ENCODE assay signal across 8 cellular contexts in genomic region chr16:30902070-30902972, GRCh38. TPM values are rescaled to one million over a fixed set of nuclear protein-coding genes. Genes with fewer than 3 reads are reported as not detected.
DNase-seq lines count a peak whose midpoint lies in the region; ATAC-seq and TF ChIP-seq lines count a peak whose summit lies in the region.

No MANE protein-coding gene starts in this region.

- H3F3A ChIP-seq in PC-3 (ENCODE audit: low read length, unreplicated experiment): no peaks in the 10 kb centered on the region

- no peaks in the 10 kb centered on the region for H3K9me2 ChIP-seq in PC-3 (replicated peaks; ENCODE audit: low read length)

- H3K4me1 Mint-ChIP-seq in activated naive CD8-positive, alpha-beta T cell treated with anti-CD3 and anti-CD28 coated beads for 36 hours: peaks cover 22% of the 10 kb centered on the region

- no peak for TF ChIP-seq CTCF in PC-3 (conservative IDR thresholded peaks at IDR 0.05; ENCODE audit: low read depth, low read length)

- peak overlapping the region; percentile 91 for H2AFZ ChIP-seq in PC-3 (ENCODE audit: low read length)

- no peaks in the 10 kb centered on the region for H4K20me1 ChIP-seq in PC-3 (ENCODE audit: low read length)

- CTCF ChIA-PET in PC-3 (lab: Charles Lee): interaction anchor here (0.6 to 1.9 kb wide), 4 partner anchors 12 to 57 kb away, joined by 4 to 25 read pairs (median 4); partner anchors contain the start of gene ORAI3

- peak overlapping the region; percentile 69 for H3K4me3 ChIP-seq in PC-3 (ENCODE audit: low read length)

- DNase-seq in SKM-1 treated with dmso at 0.1 percent for 144 hours (lab: John Stamatoyannopoulos, UW; ENCODE audit: unreplicated experiment) (peak; percentile 51), SKM-1 (lab: John Stamatoyannopoulos, UW; ENCODE audit: unreplicated experiment) (no peak), PC-3 (peak; percentile 62), Right ventricle myocardium inferior (ENCODE audit: missing footprints) (peak; percentile 89), occipital lobe (lab: John Stamatoyannopoulos, UW) (peak; percentile 56)
- DNase-seq in activated naive CD8-positive, alpha-beta T cell treated with anti-CD3 and anti-CD28 coated beads for 36 hours: peak; percentile 76

- ATAC-seq in HG02938 (IDR thresholded peaks at IDR 0.05; ENCODE audit: unreplicated experiment): peak; percentile 52
- peak; percentile 96 for ATAC-seq in PC-3
- ATAC-seq in Right ventricle myocardium inferior: peak; percentile 90
- ATAC-seq in HG03469 (IDR thresholded peaks at IDR 0.05; ENCODE audit: unreplicated experiment): no peak

- peaks cover 3% of the 10 kb centered on the region for H3K36me3 Mint-ChIP-seq in activated naive CD8-positive, alpha-beta T cell treated with anti-CD3 and anti-CD28 coated beads for 36 hours

- peaks cover 3% of the 10 kb centered on the region for H3K9me3 Mint-ChIP-seq in activated naive CD8-positive, alpha-beta T cell treated with anti-CD3 and anti-CD28 coated beads for 36 hours

- H3K27me3 ChIP-seq in PC-3 (ENCODE audit: low read length): no peaks in the 10 kb centered on the region

- H3K9me3 ChIP-seq in PC-3 (ENCODE audit: low read length): no peaks in the 10 kb centered on the region

- no peaks in the 10 kb centered on the region for H3K27me3 Mint-ChIP-seq in activated naive CD8-positive, alpha-beta T cell treated with anti-CD3 and anti-CD28 coated beads for 36 hours

- H3K79me2 ChIP-seq in PC-3 (ENCODE audit: low read length): no peaks in the 10 kb centered on the region

- H3K27ac ChIP-seq in PC-3 (ENCODE audit: low read length): no peak overlapping the region

- BruUV-seq in PC-3 (replicated peaks; lab: Mats Ljungman, UMichigan): no TSS peak

- H3K4me3 Mint-ChIP-seq in activated naive CD8-positive, alpha-beta T cell treated with anti-CD3 and anti-CD28 coated beads for 36 hours: peak overlapping the region; percentile 94

- intact Hi-C loops in PC-3 (cut with micrococcal nuclease): loop anchor here (2.0 kb wide), 1 partner anchor 58 kb away; no protein-coding TSS in a partner anchor
- intact Hi-C loops in Right ventricle myocardium inferior (cut with DNase I): no loop called here

- peak overlapping the region; percentile 68 for H3K9ac ChIP-seq in PC-3 (ENCODE audit: low read length)

- POLR2A ChIA-PET in PC-3 (lab: Charles Lee; ENCODE audit: unreplicated experiment): interaction anchor here (0.6 kb wide), 1 partner anchor 57 kb away, joined by 4 read pairs; no protein-coding TSS in a partner anchor

- peak overlapping the region; percentile 92 for H3K27ac Mint-ChIP-seq in activated naive CD8-positive, alpha-beta T cell treated with anti-CD3 and anti-CD28 coated beads for 36 hours

- H3K4me2 ChIP-seq in PC-3 (ENCODE audit: low read length): peak overlapping the region; percentile 82

- no peaks in the 10 kb centered on the region for H3K36me3 ChIP-seq in PC-3 (ENCODE audit: low read depth, low read length)

- H3K4me1 ChIP-seq in PC-3 (ENCODE audit: insufficient read depth, low read length): peaks cover 1% of the 10 kb centered on the region; the same call in 1 of the 2 replicates

RNA-seq across cellular contexts. Expression of gene CTF1, which starts 5.9 kb away (rescaled TPM):
- total RNA-seq in PC-3 (2014; rRNA removed) (0.29 and 0.98 TPM in 2 replicates), Right ventricle myocardium inferior (8.7 TPM), occipital lobe (not detected)
- total RNA-seq in activated naive CD8-positive, alpha-beta T cell treated with anti-CD3 and anti-CD28 coated beads for 36 hours: under 1 TPM; 0.16 to 0.38 TPM

RNA-seq across cellular contexts. Expression of gene BCL7C, which starts 8.4 kb away (rescaled TPM):
- total RNA-seq in PC-3 (2014; rRNA removed) (75.6 and 97.3 TPM in 2 replicates), Right ventricle myocardium inferior (32.2 TPM), occipital lobe (29.6 TPM)
- 10 to 100 TPM; 20.8 to 22.0 TPM for total RNA-seq in activated naive CD8-positive, alpha-beta T cell treated with anti-CD3 and anti-CD28 coated beads for 36 hours

RNA-seq across cellular contexts. Expression of gene FBXL19, which starts 21.1 kb away (rescaled TPM):
- total RNA-seq in PC-3 (2014; rRNA removed) (36.2 and 48.5 TPM in 2 replicates), Right ventricle myocardium inferior (6.3 TPM), occipital lobe (56.1 TPM)
- total RNA-seq in activated naive CD8-positive, alpha-beta T cell treated with anti-CD3 and anti-CD28 coated beads for 36 hours: 10 to 100 TPM; 24.9 to 27.0 TPM

RNA-seq across cellular contexts. Expression of gene ORAI3, which starts 46.5 kb away (rescaled TPM):
- total RNA-seq in PC-3 (2014; rRNA removed): 3.6 and 5.7 TPM in 2 replicates
- 1 to 10 TPM; 5.4 to 5.7 TPM for total RNA-seq in activated naive CD8-positive, alpha-beta T cell treated with anti-CD3 and anti-CD28 coated beads for 36 hours
- 11.4 TPM for total RNA-seq in Right ventricle myocardium inferior
- 5.5 TPM for total RNA-seq in occipital lobe

RNA-seq across cellular contexts. Expression of gene SETD1A, which starts 55.2 kb away (rescaled TPM):
- total RNA-seq in PC-3 (2014; rRNA removed): 7.9 and 8.6 TPM in 2 replicates
- total RNA-seq in activated naive CD8-positive, alpha-beta T cell treated with anti-CD3 and anti-CD28 coated beads for 36 hours: 10 to 100 TPM; 28.5 to 31.7 TPM
- total RNA-seq in Right ventricle myocardium inferior: 9.4 TPM
- 1.6 TPM for total RNA-seq in occipital lobe
